ENCODE assay signal across 8 cellular contexts in the genomic region with DNA sequence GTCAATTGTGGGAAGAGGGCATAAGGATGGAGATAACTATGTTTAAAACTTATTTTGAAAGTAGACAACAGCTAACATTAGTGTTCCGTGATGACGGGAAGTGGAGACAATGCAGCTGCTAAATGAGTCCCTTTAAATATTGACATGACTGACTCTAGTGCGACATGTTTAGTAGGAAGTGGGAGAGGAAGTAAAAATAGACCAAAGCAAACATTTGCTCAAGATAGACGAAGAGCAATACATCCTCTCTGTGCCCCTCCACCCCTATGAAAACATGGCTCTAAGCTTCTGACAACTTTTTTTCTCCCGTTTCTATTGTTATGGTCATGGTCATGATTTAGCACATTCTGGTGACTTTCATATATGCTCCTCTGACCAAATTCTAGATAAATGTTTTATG. TPM values are rescaled to one million over a fixed set of nuclear protein-coding genes. Genes with fewer than 3 reads are reported as not detected.
DNase-seq lines count a peak whose midpoint lies in the region; ATAC-seq and TF ChIP-seq lines count a peak whose summit lies in the region.

No MANE protein-coding gene starts in this region.

- TF ChIP-seq CTCF in mucosa of descending colon (IDR thresholded peaks at IDR 0.05), result no peak
- TF ChIP-seq CTCF in glutamatergic neuron (IDR thresholded peaks at IDR 0.05; ENCODE audit: partially characterized antibody, unreplicated experiment), result no peak
- no peak for TF ChIP-seq CTCF in chondrocyte (IDR thresholded peaks at IDR 0.05)

- intact Hi-C loops in mucosa of descending colon (cut with DNase I, micrococcal nuclease), result no loop called here

- H3K4me3 Mint-ChIP-seq in glutamatergic neuron (ENCODE audit: unreplicated experiment), result no peak overlapping the region
- no peak overlapping the region for H3K4me3 Mint-ChIP-seq in chondrocyte (ENCODE audit: unreplicated experiment)

- H3K9me3 ChIP-seq in mucosa of descending colon, result no peaks in the 10 kb centered on the region

- DNase-seq in SHP77 treated with DMSO at 0.1 percent for 48 hours (lab: John Stamatoyannopoulos, UW) (peak; percentile 83), mucosa of descending colon (peak in 1 of 3 donors; percentile 18), glutamatergic neuron (no peak), G401 (ENCODE audit: low spot score) (no peak), C1 segment of cervical spinal cord (lab: John Stamatoyannopoulos, UW) (no peak), chondrocyte (ENCODE audit: low spot score) (no peak)

- no peaks in the 10 kb centered on the region for H3K36me3 Mint-ChIP-seq in glutamatergic neuron (ENCODE audit: unreplicated experiment)
- H3K36me3 Mint-ChIP-seq in chondrocyte (ENCODE audit: low read depth), result no peaks in the 10 kb centered on the region

- H3K27ac Mint-ChIP-seq in glutamatergic neuron (ENCODE audit: unreplicated experiment), result no peak overlapping the region
- H3K27ac Mint-ChIP-seq in chondrocyte (ENCODE audit: unreplicated experiment), result no peak overlapping the region

- H3K36me3 ChIP-seq in mucosa of descending colon (ENCODE audit: low read depth), result no peaks in the 10 kb centered on the region

- no peak overlapping the region for H3K4me3 ChIP-seq in mucosa of descending colon

- H3K9me3 Mint-ChIP-seq in glutamatergic neuron (ENCODE audit: unreplicated experiment) (no peaks in the 10 kb centered on the region), chondrocyte (ENCODE audit: low read depth) (no peaks in the 10 kb centered on the region)

- H3K4me1 Mint-ChIP-seq in glutamatergic neuron (ENCODE audit: low read depth, unreplicated experiment) (no peaks in the 10 kb centered on the region), chondrocyte (ENCODE audit: low read depth) (peaks cover 20% of the 10 kb centered on the region)

- H3K27me3 Mint-ChIP-seq in glutamatergic neuron (ENCODE audit: unreplicated experiment) (no peaks in the 10 kb centered on the region), chondrocyte (ENCODE audit: low read depth) (no peaks in the 10 kb centered on the region)

- ATAC-seq in GM18499 (IDR thresholded peaks at IDR 0.05; ENCODE audit: insufficient read depth, unreplicated experiment) (peak; percentile 48), HG02588 (IDR thresholded peaks at IDR 0.05; ENCODE audit: unreplicated experiment) (peak; percentile 59), mucosa of descending colon (peak; percentile 87)

- in situ Hi-C loops in G401 (cut with HindIII; ENCODE audit: low sequenced_read_pairs), result no loop called here

- peaks cover 8% of the 10 kb centered on the region for H3K4me1 ChIP-seq in mucosa of descending colon (ENCODE audit: low read depth)

RNA-seq across cellular contexts. Expression of a gene that starts 60.0 kb away (rescaled TPM):
- 1 to 10 TPM; 2.0 to 8.6 (median 3.4) TPM for total RNA-seq in mucosa of descending colon
- 0.93 TPM for total RNA-seq in glutamatergic neuron (ENCODE audit: unreplicated experiment)
- 14.9 and 16.2 TPM in 2 replicates for total RNA-seq in G401 (2014; rRNA removed; shearing (Covaris generic))
- total RNA-seq in chondrocyte, result 80.0 to 178 TPM (median 81.6 TPM) in 3 replicates
